In genomic region chr19:20279516-20279915, GRCh38 we compare ENCODE assay signal across 21 cellular contexts.
DNase-seq lines count a peak whose midpoint lies in the region; ATAC-seq and TF ChIP-seq lines count a peak whose summit lies in the region.
"Had no signal": no experiment of that assay in that cellular context is flagged by ENCODE, and none has a peak within 500 bp of the region (broad histone marks: within the 10 kb centered on the region; RNA-seq: fewer than 3 reads in every experiment).

No MANE protein-coding gene starts in this region.

- H3K36me3 ChIP-seq in tibial nerve, result no peaks in the 10 kb centered on the region
- H3K36me3 ChIP-seq: BE2C had no signal

- no peaks in the 10 kb centered on the region for H3K9me3 ChIP-seq in tibial nerve
- H3K9me3 ChIP-seq: A549, BE2C had no signal

- peak overlapping the region; percentile 94 for H3K27ac ChIP-seq in angular gyrus (ENCODE audit: low read depth, low read length)
- H3K27ac ChIP-seq in tibial nerve, result no peak overlapping the region
- H3K27ac ChIP-seq: A549, RWPE1 had no signal

- H3K4me1 ChIP-seq in tibial nerve, result no peaks in the 10 kb centered on the region
- H3K4me1 ChIP-seq: A549, BE2C had no signal

- 55 to 64% methylated on average over 4 of the region's 4 CpGs for WGBS in tibial nerve, 2 donors

- peak; percentile 6 to 86 (median 64) for DNase-seq in head of caudate nucleus
- peak; percentile 77 for DNase-seq in midbrain (lab: John Stamatoyannopoulos, UW)
- peak; percentile 88 for DNase-seq in superior temporal gyrus (ENCODE audit: extremely low spot score)
- no peak for DNase-seq in tibial nerve (ENCODE audit: low spot score in 2 of 2)
- no peak for DNase-seq in effector CD4-positive, alpha-beta T cell
- DNase-seq in iPS-NIHi7 (ENCODE audit: extremely low spot score), result no peak
- DNase-seq: BE2C; CD4-positive, alpha-beta T cell; COR-L47; HCEC 1CT; KG1; NCI-H1092; NCI-H1436 treated with DMSO at 0.1 percent for 48 hours; NCI-H1930; NK-92 treated with Interleukin-12 subunit alpha and Interleukin-12 subunit beta, amount 100 ng/mL, for 24 hours; SHP77 treated with DMSO at 0.1 percent for 48 hours had no signal

- H3K27me3 ChIP-seq in tibial nerve, result no peaks in the 10 kb centered on the region
- H3K27me3 ChIP-seq: BE2C had no signal

- TF ChIP-seq EP300 in tibial nerve (IDR thresholded peaks at IDR 0.05), result no peak

- no peak for ATAC-seq in HG02571 (IDR thresholded peaks at IDR 0.05; ENCODE audit: unreplicated experiment)
- ATAC-seq: A549, GM23338 had no signal

- intact Hi-C loops in head of caudate nucleus (cut with DNase I), result no loop called here

- no peak for TF ChIP-seq POLR2A in tibial nerve (IDR thresholded peaks at IDR 0.05)

- H3K4me3 ChIP-seq in tibial nerve, result no peak overlapping the region
- H3K4me3 ChIP-seq: A549, GM23338 had no signal

- no peak for TF ChIP-seq CTCF in tibial nerve (IDR thresholded peaks at IDR 0.05)

Comparison
In these comparisons a context has a peak if more than half of its experiments do, and no peak if none do; other contexts are left out.
1. DNase-seq: peak in head of caudate nucleus (42 of 42), midbrain (single experiment) and superior temporal gyrus (single experiment); none in tibial nerve (0 of 2), effector CD4-positive, alpha-beta T cell (single experiment) and iPS-NIHi7 (single experiment).